1 cellular context compared by ENCODE assay signal in the genomic region with DNA sequence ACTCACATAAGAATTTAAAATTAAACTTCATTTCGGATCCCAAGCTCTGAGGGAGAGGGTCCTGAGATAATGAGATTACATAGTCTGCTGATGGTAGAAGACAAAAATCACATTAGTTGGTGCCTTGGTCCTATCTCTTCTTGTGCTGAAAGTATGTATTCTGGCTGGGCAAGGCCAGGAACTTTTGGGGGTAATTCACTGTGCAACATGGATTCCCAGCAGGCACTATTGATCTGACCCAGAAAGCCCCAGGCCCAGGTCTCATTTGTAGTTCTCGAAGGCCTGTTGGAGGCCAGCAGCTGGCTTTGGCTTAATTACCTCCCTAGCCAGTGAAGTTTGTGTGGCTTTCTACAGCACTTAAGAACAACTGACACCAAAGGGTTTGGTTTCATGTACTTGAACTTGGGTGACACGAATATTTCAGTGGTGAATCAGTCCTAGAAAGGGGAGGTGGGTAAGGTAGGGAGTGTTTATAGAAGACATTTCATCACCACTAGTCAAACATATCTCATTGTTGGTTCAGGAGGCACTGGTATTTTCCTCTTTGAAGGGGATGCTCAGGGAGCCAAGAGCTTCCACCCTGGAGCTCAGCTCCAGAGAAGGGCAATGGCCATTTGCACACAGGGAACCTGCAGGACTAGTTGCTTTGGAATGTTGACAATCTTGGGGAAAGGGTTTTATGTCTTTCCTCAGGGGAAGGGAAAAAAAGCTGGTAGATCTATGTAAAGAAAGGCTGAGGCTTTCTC.
TF ChIP-seq lines count a peak whose summit lies in the region.

No MANE protein-coding gene starts in this region.

TF ChIP-seq in GM23338, 12 proteins besides CTCF, POLR2A, EP300 and RAD21:
- TF ChIP-seq, protein P1, sequence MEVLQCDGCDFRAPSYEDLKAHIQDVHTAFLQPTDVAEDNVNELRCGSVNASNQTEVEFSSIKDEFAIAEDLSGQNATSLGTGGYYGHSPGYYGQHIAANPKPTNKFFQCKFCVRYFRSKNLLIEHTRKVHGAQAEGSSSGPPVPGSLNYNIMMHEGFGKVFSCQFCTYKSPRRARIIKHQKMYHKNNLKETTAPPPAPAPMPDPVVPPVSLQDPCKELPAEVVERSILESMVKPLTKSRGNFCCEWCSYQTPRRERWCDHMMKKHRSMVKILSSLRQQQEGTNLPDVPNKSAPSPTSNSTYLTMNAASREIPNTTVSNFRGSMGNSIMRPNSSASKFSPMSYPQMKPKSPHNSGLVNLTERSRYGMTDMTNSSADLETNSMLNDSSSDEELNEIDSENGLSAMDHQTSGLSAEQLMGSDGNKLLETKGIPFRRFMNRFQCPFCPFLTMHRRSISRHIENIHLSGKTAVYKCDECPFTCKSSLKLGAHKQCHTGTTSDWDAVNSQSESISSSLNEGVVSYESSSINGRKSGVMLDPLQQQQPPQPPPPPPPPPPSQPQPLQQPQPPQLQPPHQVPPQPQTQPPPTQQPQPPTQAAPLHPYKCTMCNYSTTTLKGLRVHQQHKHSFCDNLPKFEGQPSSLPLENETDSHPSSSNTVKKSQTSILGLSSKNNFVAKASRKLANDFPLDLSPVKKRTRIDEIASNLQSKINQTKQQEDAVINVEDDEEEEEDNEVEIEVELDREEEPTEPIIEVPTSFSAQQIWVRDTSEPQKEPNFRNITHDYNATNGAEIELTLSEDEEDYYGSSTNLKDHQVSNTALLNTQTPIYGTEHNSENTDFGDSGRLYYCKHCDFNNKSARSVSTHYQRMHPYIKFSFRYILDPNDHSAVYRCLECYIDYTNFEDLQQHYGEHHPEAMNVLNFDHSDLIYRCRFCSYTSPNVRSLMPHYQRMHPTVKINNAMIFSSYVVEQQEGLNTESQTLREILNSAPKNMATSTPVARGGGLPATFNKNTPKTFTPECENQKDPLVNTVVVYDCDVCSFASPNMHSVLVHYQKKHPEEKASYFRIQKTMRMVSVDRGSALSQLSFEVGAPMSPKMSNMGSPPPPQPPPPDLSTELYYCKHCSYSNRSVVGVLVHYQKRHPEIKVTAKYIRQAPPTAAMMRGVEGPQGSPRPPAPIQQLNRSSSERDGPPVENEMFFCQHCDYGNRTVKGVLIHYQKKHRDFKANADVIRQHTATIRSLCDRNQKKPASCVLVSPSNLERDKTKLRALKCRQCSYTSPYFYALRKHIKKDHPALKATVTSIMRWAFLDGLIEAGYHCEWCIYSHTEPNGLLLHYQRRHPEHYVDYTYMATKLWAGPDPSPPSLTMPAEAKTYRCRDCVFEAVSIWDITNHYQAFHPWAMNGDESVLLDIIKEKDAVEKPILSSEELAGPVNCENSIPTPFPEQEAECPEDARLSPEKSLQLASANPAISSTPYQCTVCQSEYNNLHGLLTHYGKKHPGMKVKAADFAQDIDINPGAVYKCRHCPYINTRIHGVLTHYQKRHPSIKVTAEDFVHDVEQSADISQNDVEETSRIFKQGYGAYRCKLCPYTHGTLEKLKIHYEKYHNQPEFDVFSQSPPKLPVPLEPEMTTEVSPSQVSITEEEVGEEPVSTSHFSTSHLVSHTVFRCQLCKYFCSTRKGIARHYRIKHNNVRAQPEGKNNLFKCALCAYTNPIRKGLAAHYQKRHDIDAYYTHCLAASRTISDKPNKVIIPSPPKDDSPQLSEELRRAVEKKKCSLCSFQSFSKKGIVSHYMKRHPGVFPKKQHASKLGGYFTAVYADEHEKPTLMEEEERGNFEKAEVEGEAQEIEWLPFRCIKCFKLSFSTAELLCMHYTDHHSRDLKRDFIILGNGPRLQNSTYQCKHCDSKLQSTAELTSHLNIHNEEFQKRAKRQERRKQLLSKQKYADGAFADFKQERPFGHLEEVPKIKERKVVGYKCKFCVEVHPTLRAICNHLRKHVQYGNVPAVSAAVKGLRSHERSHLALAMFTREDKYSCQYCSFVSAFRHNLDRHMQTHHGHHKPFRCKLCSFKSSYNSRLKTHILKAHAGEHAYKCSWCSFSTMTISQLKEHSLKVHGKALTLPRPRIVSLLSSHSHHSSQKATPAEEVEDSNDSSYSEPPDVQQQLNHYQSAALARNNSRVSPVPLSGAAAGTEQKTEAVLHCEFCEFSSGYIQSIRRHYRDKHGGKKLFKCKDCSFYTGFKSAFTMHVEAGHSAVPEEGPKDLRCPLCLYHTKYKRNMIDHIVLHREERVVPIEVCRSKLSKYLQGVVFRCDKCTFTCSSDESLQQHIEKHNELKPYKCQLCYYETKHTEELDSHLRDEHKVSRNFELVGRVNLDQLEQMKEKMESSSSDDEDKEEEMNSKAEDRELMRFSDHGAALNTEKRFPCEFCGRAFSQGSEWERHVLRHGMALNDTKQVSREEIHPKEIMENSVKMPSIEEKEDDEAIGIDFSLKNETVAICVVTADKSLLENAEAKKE (CRISPR knock-in tag; IDR thresholded peaks at IDR 0.05), result no peak
- TF ChIP-seq ZNF114 (CRISPR knock-in tag; IDR thresholded peaks at IDR 0.05), result no peak
- no peak for TF ChIP-seq EZH2 (IDR thresholded peaks at IDR 0.05; ENCODE audit: low read depth, unreplicated experiment)
- TF ChIP-seq STAT1 (IDR thresholded peaks at IDR 0.05; ENCODE audit: unreplicated experiment), result no peak
TF ChIP-seq in GM23338: peak in this region for 0.
